23 cellular contexts compared by ENCODE assay signal in genomic region chr6:125700591-125701353, GRCh38. TPM values are rescaled to one million over a fixed set of nuclear protein-coding genes. Genes with fewer than 3 reads are reported as not detected.
DNase-seq lines count a peak whose midpoint lies in the region; ATAC-seq and TF ChIP-seq lines count a peak whose summit lies in the region.
"Had no signal": no experiment of that assay in that cellular context is flagged by ENCODE, and none has a peak within 500 bp of the region (broad histone marks: within the 10 kb centered on the region; RNA-seq: fewer than 3 reads in every experiment).

No MANE protein-coding gene starts in this region.

- POLR2A ChIA-PET in CD8-positive, alpha-beta T cell (lab: Charles Lee), result no interaction called here

- no peaks in the 10 kb centered on the region for H3K79me1 ChIP-seq in trophoblast cell (ENCODE audit: low read length)

- H3K9me3 Mint-ChIP-seq in neural crest cell (peaks cover 7% of the 10 kb centered on the region), natural killer cell (no peaks in the 10 kb centered on the region)
- H3K9me3 Mint-ChIP-seq in CD8-positive, alpha-beta T cell, result no peaks in the 10 kb centered on the region
- H3K9me3 Mint-ChIP-seq: activated naive CD4-positive, alpha-beta T cell treated with anti-CD3 and anti-CD28 coated beads, Interleukin-2, amount 10 ng/mL, durations not matched to agents 7 days and 5 days had no signal

- no peak overlapping the region for H4K91ac ChIP-seq in trophoblast cell (ENCODE audit: low read depth, low read length)

- H3K4me3 ChIP-seq in NT2/D1 (ENCODE audit: insufficient read length, low read depth), result no peak overlapping the region
- no peak overlapping the region for H3K4me3 ChIP-seq in CD8-positive, alpha-beta T cell (ENCODE audit: low read depth, low read length)
- no peak overlapping the region for H3K4me3 ChIP-seq in trophoblast cell (ENCODE audit: low read depth, low read length)
- H3K4me3 ChIP-seq: heart left ventricle, testis had no signal

- H3K27ac ChIP-seq in CD8-positive, alpha-beta T cell (ENCODE audit: low read depth, low read length), result no peak overlapping the region
- no peak overlapping the region for H3K27ac ChIP-seq in trophoblast cell (ENCODE audit: low read depth, low read length)
- H3K27ac ChIP-seq: brain microvascular endothelial cell, C4-2B, heart left ventricle, parathyroid adenoma, testis had no signal

- no peak overlapping the region for H2AFZ ChIP-seq in trophoblast cell (ENCODE audit: insufficient read depth, low read length, poor library complexity)
- H2AFZ ChIP-seq: parathyroid adenoma had no signal

- TF ChIP-seq CTCF in neural crest cell (conservative IDR thresholded peaks at IDR 0.05) (no peak), natural killer cell (IDR thresholded peaks at IDR 0.05) (no peak)
- TF ChIP-seq CTCF in CD8-positive, alpha-beta T cell (IDR thresholded peaks at IDR 0.05), result no peak

- H2BK5ac ChIP-seq in trophoblast cell (ENCODE audit: low read depth, low read length, poor library complexity), result no peak overlapping the region

- no peaks in the 10 kb centered on the region for H3K79me2 ChIP-seq in trophoblast cell (ENCODE audit: control insufficient read depth, insufficient read depth, low read length, poor library complexity)
- H3K79me2 ChIP-seq: parathyroid adenoma had no signal

- H2AK5ac ChIP-seq in trophoblast cell (ENCODE audit: low read length), result no peak overlapping the region

- CTCF ChIA-PET in CD8-positive, alpha-beta T cell (lab: Charles Lee), result no interaction called here

- peak overlapping the region; percentile 96 for H3K27ac Mint-ChIP-seq in neural crest cell (ENCODE audit: unreplicated experiment)
- no peak overlapping the region for H3K27ac Mint-ChIP-seq in natural killer cell
- H3K27ac Mint-ChIP-seq in CD8-positive, alpha-beta T cell, result no peak overlapping the region
- H3K27ac Mint-ChIP-seq: activated naive CD4-positive, alpha-beta T cell treated with anti-CD3 and anti-CD28 coated beads, Interleukin-2, amount 10 ng/mL, durations not matched to agents 7 days and 5 days had no signal

- peak; percentile 54 for DNase-seq in NT2/D1 (ENCODE audit: low read depth, low spot score)
- peak; percentile 98 for DNase-seq in foreskin melanocyte
- DNase-seq in neural crest cell (ENCODE audit: low read depth, low spot score), result peak; percentile 16
- DNase-seq in natural killer cell, result no peak
- DNase-seq in CD8-positive, alpha-beta T cell, result no peak
- DNase-seq in trophoblast cell, result no peak
- DNase-seq: activated CD4-positive, alpha-beta T cell treated with anti-CD3 and anti-CD28 coated beads, Interleukin-2, amount 50 U/mL, for 1 hour; activated naive CD4-positive, alpha-beta T cell treated with anti-CD3 and anti-CD28 coated beads, Interleukin-2, amount 10 ng/mL, durations not matched to agents 7 days and 5 days; brain microvascular endothelial cell; effector CD4-positive, alpha-beta T cell; heart left ventricle; kidney; NCI-H1092; NCI-H748 treated with DMSO at 0.1 percent for 48 hours; small intestine; stimulated activated CD4-positive, alpha-beta T cell treated with anti-CD3 and anti-CD28 coated beads, Interleukin-4, amount 100 ng/mL, for 4 hours; stimulated activated CD8-positive, alpha-beta memory T cell treated with anti-CD3 and anti-CD28 coated beads, Interleukin-4, amount 100 ng/mL, for 48 hours; testis had no signal

- H3K9ac ChIP-seq in NT2/D1 (ENCODE audit: insufficient read length, low read depth) (no peak overlapping the region), trophoblast cell (ENCODE audit: low read length) (no peak overlapping the region)
- H3K9ac ChIP-seq: parathyroid adenoma had no signal

- H3K18ac ChIP-seq in trophoblast cell (ENCODE audit: low read length), result no peak overlapping the region

- no CpG with 5 or more reads among the region's 3 CpGs for WGBS in trophoblast cell (ENCODE audit: extremely low coverage, insufficient coverage, insufficient read length)

- H4K12ac ChIP-seq in trophoblast cell (ENCODE audit: low read depth, low read length), result no peak overlapping the region

- no peaks in the 10 kb centered on the region for H3K27me3 ChIP-seq in NT2/D1 (ENCODE audit: insufficient read depth, insufficient read length)
- H3K27me3 ChIP-seq in CD8-positive, alpha-beta T cell (ENCODE audit: insufficient read depth, low read length), result no peaks in the 10 kb centered on the region
- no peaks in the 10 kb centered on the region for H3K27me3 ChIP-seq in trophoblast cell (ENCODE audit: insufficient read depth, low read length)
- H3K27me3 ChIP-seq: brain microvascular endothelial cell, heart left ventricle, testis had no signal

- H3K36me3 Mint-ChIP-seq in neural crest cell (ENCODE audit: low read depth), result no peaks in the 10 kb centered on the region
- no peaks in the 10 kb centered on the region for H3K36me3 Mint-ChIP-seq in natural killer cell
- H3K36me3 Mint-ChIP-seq in CD8-positive, alpha-beta T cell, result no peaks in the 10 kb centered on the region
- H3K36me3 Mint-ChIP-seq: activated naive CD4-positive, alpha-beta T cell treated with anti-CD3 and anti-CD28 coated beads, Interleukin-2, amount 10 ng/mL, durations not matched to agents 7 days and 5 days had no signal

- no peak overlapping the region for H2BK120ac ChIP-seq in trophoblast cell (ENCODE audit: insufficient read depth, low read length, poor library complexity)

- H3K23ac ChIP-seq in trophoblast cell (ENCODE audit: low read length), result no peak overlapping the region

- H3K27me3 Mint-ChIP-seq in neural crest cell (ENCODE audit: low read depth) (peaks cover 90% of the 10 kb centered on the region), natural killer cell (ENCODE audit: low read depth in 2 of 2) (peaks cover 12 to 27% of the 10 kb centered on the region in 2 donors)
- peaks cover 9% of the 10 kb centered on the region for H3K27me3 Mint-ChIP-seq in CD8-positive, alpha-beta T cell (ENCODE audit: low read depth)

- no peak overlapping the region for H4K8ac ChIP-seq in trophoblast cell (ENCODE audit: low read depth, low read length)

- H3K4me2 ChIP-seq in trophoblast cell (ENCODE audit: low read length), result no peak overlapping the region

- H3K4me3 Mint-ChIP-seq in neural crest cell (peak overlapping the region; percentile 15), natural killer cell (no peak overlapping the region)
- no peak overlapping the region for H3K4me3 Mint-ChIP-seq in CD8-positive, alpha-beta T cell
- H3K4me3 Mint-ChIP-seq: activated naive CD4-positive, alpha-beta T cell treated with anti-CD3 and anti-CD28 coated beads, Interleukin-2, amount 10 ng/mL, durations not matched to agents 7 days and 5 days had no signal

- H3K4me1 ChIP-seq in NT2/D1 (ENCODE audit: insufficient read depth, insufficient read length) (no peaks in the 10 kb centered on the region), trophoblast cell (ENCODE audit: control insufficient read depth in 1 of 2, insufficient read depth in 2 of 2, low read length in 2 of 2) (peaks cover 0 to 6% of the 10 kb centered on the region in 2 experiments)
- no peaks in the 10 kb centered on the region for H3K4me1 ChIP-seq in CD8-positive, alpha-beta T cell (ENCODE audit: insufficient read depth, low read length)
- H3K4me1 ChIP-seq: heart left ventricle, parathyroid adenoma, testis had no signal

- no peaks in the 10 kb centered on the region; the same call in 1 of the 2 replicates for H3K9me3 ChIP-seq in NT2/D1 (ENCODE audit: insufficient read depth, low read length)
- no peaks in the 10 kb centered on the region for H3K9me3 ChIP-seq in CD8-positive, alpha-beta T cell (ENCODE audit: low read length)
- no peaks in the 10 kb centered on the region for H3K9me3 ChIP-seq in trophoblast cell (ENCODE audit: insufficient read depth, low read depth, low read length)
- H3K9me3 ChIP-seq: testis had no signal

- H3K36me3 ChIP-seq in NT2/D1 (ENCODE audit: insufficient read depth, insufficient read length, low read length), result no peaks in the 10 kb centered on the region
- H3K36me3 ChIP-seq in CD8-positive, alpha-beta T cell (ENCODE audit: insufficient read depth, low read length), result no peaks in the 10 kb centered on the region
- H3K36me3 ChIP-seq in trophoblast cell (ENCODE audit: control insufficient read depth in 1 of 2, insufficient read depth in 2 of 2, low read length in 2 of 2), result no peaks in the 10 kb centered on the region
- H3K36me3 ChIP-seq: brain microvascular endothelial cell, heart left ventricle had no signal

- H3K14ac ChIP-seq in trophoblast cell (ENCODE audit: low read length), result no peak overlapping the region

- ATAC-seq in HG02642 (IDR thresholded peaks at IDR 0.05; ENCODE audit: poor library complexity, unreplicated experiment) (no peak), natural killer cell (no peak)
- no peak for ATAC-seq in CD8-positive, alpha-beta T cell
- ATAC-seq: heart left ventricle, Panc1, SK-N-SH treated with all-trans-retinoic acid at 6 μM for 48 hours had no signal

- intact Hi-C loops in natural killer cell (cut with micrococcal nuclease), result no loop called here
- intact Hi-C loops in CD8-positive, alpha-beta T cell (cut with DNase I, micrococcal nuclease), result no loop called here

- H3K4me1 Mint-ChIP-seq in neural crest cell, result peaks cover 27% of the 10 kb centered on the region
- no peaks in the 10 kb centered on the region for H3K4me1 Mint-ChIP-seq in natural killer cell
- no peaks in the 10 kb centered on the region for H3K4me1 Mint-ChIP-seq in CD8-positive, alpha-beta T cell (ENCODE audit: low read depth)
- H3K4me1 Mint-ChIP-seq: activated naive CD4-positive, alpha-beta T cell treated with anti-CD3 and anti-CD28 coated beads, Interleukin-2, amount 10 ng/mL, durations not matched to agents 7 days and 5 days had no signal

- H3K4ac ChIP-seq in trophoblast cell (ENCODE audit: low read depth, low read length), result no peak overlapping the region

- H2BK12ac ChIP-seq in trophoblast cell (ENCODE audit: low read length), result no peak overlapping the region

RNA-seq across cellular contexts. Expression of gene HEY2, which starts 48.7 kb away (rescaled TPM):
- total RNA-seq in neural crest cell (10.8 and 11.6 TPM in 2 replicates), natural killer cell (under 1 TPM; 0.66 to 0.93 (median 0.73) TPM)
- under 1 TPM; 0.11 to 0.33 TPM for total RNA-seq in CD8-positive, alpha-beta T cell
- 11.4 and 13.4 TPM in 2 replicates for polyA plus RNA-seq in trophoblast cell (2013)

Comparison
In these comparisons a context has a peak if more than half of its experiments do, and no peak if none do; other contexts are left out.
1. DNase-seq: peak in NT2/D1 (single experiment), foreskin melanocyte (single experiment) and neural crest cell (single experiment); none in natural killer cell (single experiment), CD8-positive, alpha-beta T cell (0 of 7) and trophoblast cell (0 of 2).